28 cellular contexts compared by ENCODE assay signal in the genomic region with DNA sequence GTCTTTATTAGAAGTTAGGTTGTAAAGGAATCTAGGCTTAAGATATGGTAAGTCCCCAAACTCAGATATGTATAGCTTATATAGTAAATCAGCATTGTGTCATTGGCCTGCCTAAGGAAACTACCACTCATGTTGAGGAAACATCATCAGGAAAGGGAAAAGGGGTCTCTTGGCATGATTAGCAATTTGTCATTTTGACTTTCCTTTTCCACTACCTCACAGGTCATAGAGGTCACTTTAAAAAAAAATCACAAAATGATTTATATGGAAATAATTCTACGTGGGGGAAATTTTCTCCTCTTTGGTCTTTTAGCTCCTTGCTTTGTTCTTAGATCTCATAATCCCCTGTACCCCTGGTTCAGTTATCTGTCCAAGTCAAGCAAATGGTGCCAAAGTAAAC.
DNase-seq lines count a peak whose midpoint lies in the region; ATAC-seq, FAIRE-seq and TF ChIP-seq lines count a peak whose summit lies in the region.
"Had no signal": no experiment of that assay in that cellular context is flagged by ENCODE, and none has a peak within 500 bp of the region (broad histone marks: within the 10 kb centered on the region; RNA-seq: fewer than 3 reads in every experiment).

No MANE protein-coding gene starts in this region.

- H3K27me3 ChIP-seq in liver (ENCODE audit: control insufficient read depth in 4 of 4, insufficient read depth in 4 of 4, low read length in 3 of 4), result no peaks in the 10 kb centered on the region
- H3K27me3 ChIP-seq in HepG2 (ENCODE audit: control insufficient read depth in 1 of 2, insufficient read depth in 2 of 2, low read length in 2 of 2), result no peaks in the 10 kb centered on the region
- H3K27me3 ChIP-seq in endothelial cell of umbilical vein (ENCODE audit: control insufficient read depth in 2 of 2, insufficient read depth in 2 of 2, low read length in 2 of 2), result no peaks in the 10 kb centered on the region
- H3K27me3 ChIP-seq: BE2C, BLaER1 had no signal

- intact Hi-C loops in HepG2 (cut with micrococcal nuclease; ENCODE audit: unreplicated experiment), result no loop called here
- intact Hi-C loops in endothelial cell of umbilical vein (cut with micrococcal nuclease), result no loop called here

- no peak overlapping the region for H3K27ac Mint-ChIP-seq in activated CD8-positive, alpha-beta memory T cell treated with anti-CD3 and anti-CD28 coated beads, Interleukin-2, amount 10 ng/mL, durations not matched to agents 7 days and 5 days
- H3K27ac Mint-ChIP-seq: CD14-positive monocyte; CD4-positive, alpha-beta memory T cell; CD4-positive, CD25-positive, alpha-beta regulatory T cell; CD8-positive, alpha-beta memory T cell had no signal

- no peak overlapping the region for H3K4me3 Mint-ChIP-seq in activated CD8-positive, alpha-beta memory T cell treated with anti-CD3 and anti-CD28 coated beads, Interleukin-2, amount 10 ng/mL, durations not matched to agents 7 days and 5 days
- H3K4me3 Mint-ChIP-seq: CD14-positive monocyte; CD4-positive, alpha-beta memory T cell; CD4-positive, CD25-positive, alpha-beta regulatory T cell; CD8-positive, alpha-beta memory T cell had no signal

- no peaks in the 10 kb centered on the region for H3K79me2 ChIP-seq in HepG2 (ENCODE audit: insufficient read depth, low read length)
- no peaks in the 10 kb centered on the region for H3K79me2 ChIP-seq in endothelial cell of umbilical vein (ENCODE audit: control insufficient read depth, insufficient read depth, low read length)

- TF ChIP-seq RAD21 in liver (IDR thresholded peaks at IDR 0.05) (no peak), HepG2 (CRISPR knock-in tag; IDR thresholded peaks at IDR 0.05) (no peak)

- H3K36me3 ChIP-seq in liver (ENCODE audit: control insufficient read depth in 4 of 4, insufficient read depth in 3 of 4, low read depth in 1 of 4, low read length in 3 of 4), result peaks cover 0 to 4% (median 0%) of the 10 kb centered on the region in 4 donors
- no peaks in the 10 kb centered on the region; a peak in 1 of 5 replicates for H3K36me3 ChIP-seq in HepG2 (replicated peaks in 1 of 2; ENCODE audit: control insufficient read depth in 1 of 2, insufficient read depth in 2 of 2, low read length in 2 of 2)
- no peaks in the 10 kb centered on the region for H3K36me3 ChIP-seq in endothelial cell of umbilical vein (ENCODE audit: control insufficient read depth in 2 of 2, extremely low read depth in 1 of 2, insufficient read depth in 2 of 2, low read length in 2 of 2)
- H3K36me3 ChIP-seq: BE2C had no signal

- WGBS in liver, result 88% methylated on average over 1 of the region's 1 CpG
- WGBS in HepG2 (ENCODE audit: low lambda C conversion rate), result 95% methylated on average over 1 of the region's 1 CpG

- H3K27ac ChIP-seq in liver (ENCODE audit: low read depth in 1 of 2, low read length in 2 of 2), result no peak overlapping the region
- no peak overlapping the region for H3K27ac ChIP-seq in HepG2 (ENCODE audit: extremely low read length, insufficient read depth, low read length)
- H3K27ac ChIP-seq in endothelial cell of umbilical vein (ENCODE audit: insufficient read depth, low read depth, low read length), result peak overlapping the region; percentile 77
- H3K27ac ChIP-seq: 22Rv1, A549, BLaER1 had no signal

- H3K4me2 ChIP-seq in HepG2 (ENCODE audit: low read depth, low read length) (no peak overlapping the region), endothelial cell of umbilical vein (ENCODE audit: insufficient read depth, low read length) (peak overlapping the region; percentile 7)
- H3K4me2 ChIP-seq: A549, BLaER1 had no signal

- no peaks in the 10 kb centered on the region for H3K9me3 ChIP-seq in liver (ENCODE audit: control insufficient read depth in 4 of 4, low read length in 3 of 4)
- H3K9me3 ChIP-seq in HepG2 (ENCODE audit: low read length), result no peaks in the 10 kb centered on the region
- no peaks in the 10 kb centered on the region for H3K9me3 ChIP-seq in endothelial cell of umbilical vein (replicated peaks; ENCODE audit: control insufficient read depth, insufficient read depth, low read length)
- H3K9me3 ChIP-seq: A549, BE2C had no signal

- dilution Hi-C loops in endothelial cell of umbilical vein (cut with MboI; ENCODE audit: extremely low pct_ligation_motif_present, low sequenced_read_pairs), result no loop called here

- TF ChIP-seq EP300 in HepG2 (IDR thresholded peaks at IDR 0.05; ENCODE audit: low read depth in 2 of 2, low read length in 2 of 2) (no peak), HepG2 (CRISPR knock-in tag; IDR thresholded peaks at IDR 0.05; ENCODE audit: borderline replicate concordance) (no peak)

- CTCF ChIA-PET in HepG2 (lab: Yijun Ruan, JAX; ENCODE audit: low intra/inter-chr PET ratio, low total read pairs), result no interaction called here
- CTCF ChIA-PET in endothelial cell of umbilical vein (lab: Charles Lee), result interaction anchor here (1.0 to 1.5 kb wide), 8 partner anchors 9 to 997 kb away, joined by 3 to 5 read pairs (median 3); no protein-coding TSS in a partner anchor
- CTCF ChIA-PET in activated CD8-positive, alpha-beta memory T cell treated with anti-CD3 and anti-CD28 coated beads, Interleukin-2, amount 10 ng/mL, durations not matched to agents 7 days and 5 days (lab: Charles Lee), result interaction anchor here (1.4 kb wide), 1 partner anchor 19 kb away, joined by 3 read pairs; no protein-coding TSS in a partner anchor

- BruUV-seq in HepG2 (replicated peaks; lab: Mats Ljungman, UMichigan), result no TSS peak
- BruUV-seq in endothelial cell of umbilical vein (replicated peaks; lab: Mats Ljungman, UMichigan), result no TSS peak

- H3K4me3 ChIP-seq in liver (ENCODE audit: low read depth in 1 of 3, low read length in 3 of 3) (no peak overlapping the region), HepG2 (replicated peaks in 1 of 3; ENCODE audit: insufficient read depth in 1 of 3, low read depth in 2 of 3, low read length in 3 of 3) (no peak overlapping the region), endothelial cell of umbilical vein (replicated peaks in 1 of 3; ENCODE audit: insufficient read depth in 1 of 3, low read depth in 1 of 3, low read length in 3 of 3) (no peak overlapping the region)
- H3K4me3 ChIP-seq: A549, BLaER1, GM12878 had no signal

- no peaks in the 10 kb centered on the region for H3K9me1 ChIP-seq in endothelial cell of umbilical vein (replicated peaks; ENCODE audit: control insufficient read depth, extremely low read depth, insufficient read depth, low read length)

- H3K4me1 Mint-ChIP-seq in activated CD8-positive, alpha-beta memory T cell treated with anti-CD3 and anti-CD28 coated beads, Interleukin-2, amount 10 ng/mL, durations not matched to agents 7 days and 5 days, result peaks cover 2% of the 10 kb centered on the region
- H3K4me1 Mint-ChIP-seq: CD14-positive monocyte; CD4-positive, alpha-beta memory T cell; CD8-positive, alpha-beta memory T cell had no signal

- POLR2A ChIA-PET in HepG2 (lab: Yijun Ruan, JAX) (no interaction called here), endothelial cell of umbilical vein (lab: Charles Lee) (no interaction called here)

- DNase-seq in HepG2 (ENCODE audit: low spot score) (no peak), endothelial cell of umbilical vein (ENCODE audit: low read depth, low spot score) (peak; percentile 93), lung microvascular endothelial cell (ENCODE audit: low read depth in 2 of 2) (peak; percentile 84 to 93), ACHN (no peak), HCEC 1CT (no peak)
- no peak for DNase-seq in activated CD8-positive, alpha-beta memory T cell treated with anti-CD3 and anti-CD28 coated beads, Interleukin-2, amount 10 ng/mL, durations not matched to agents 7 days and 5 days
- DNase-seq: BE2C; C1 segment of cervical spinal cord; CD4-positive, alpha-beta memory T cell; CD4-positive, CD25-positive, alpha-beta regulatory T cell; CD8-positive, alpha-beta memory T cell; COR-L47; DMS 273 treated with DMSO at 0.1 percent for 48 hours; DMS153; DMS53; DMS79; DND-41; EL; GDM1 had no signal

- no peak overlapping the region for H2AFZ ChIP-seq in HepG2 (ENCODE audit: low read length)
- H2AFZ ChIP-seq in endothelial cell of umbilical vein (ENCODE audit: low read depth, low read length), result no peak overlapping the region

- peaks cover 32% of the 10 kb centered on the region for H3K36me3 Mint-ChIP-seq in activated CD8-positive, alpha-beta memory T cell treated with anti-CD3 and anti-CD28 coated beads, Interleukin-2, amount 10 ng/mL, durations not matched to agents 7 days and 5 days

- H3K4me1 ChIP-seq in liver (ENCODE audit: control insufficient read depth in 4 of 4, insufficient read depth in 4 of 4, low read length in 3 of 4) (peaks cover 0 to 7% (median 2%) of the 10 kb centered on the region in 4 donors), HepG2 (ENCODE audit: insufficient read depth, low read length) (no peaks in the 10 kb centered on the region), endothelial cell of umbilical vein (ENCODE audit: control insufficient read depth, extremely low read depth, insufficient read depth, low read length) (peaks cover 17% of the 10 kb centered on the region)
- H3K4me1 ChIP-seq: A549, BE2C, BLaER1 had no signal

- no peaks in the 10 kb centered on the region for H3K9me3 Mint-ChIP-seq in activated CD8-positive, alpha-beta memory T cell treated with anti-CD3 and anti-CD28 coated beads, Interleukin-2, amount 10 ng/mL, durations not matched to agents 7 days and 5 days (ENCODE audit: low read depth)

- FAIRE-seq in HepG2 (lab: Jason Lieb, UNC) (no peak), endothelial cell of umbilical vein (lab: Jason Lieb, UNC) (peak; percentile 64)
- FAIRE-seq: A549, GM12878, GM12892, GM18507, GM19239 had no signal

- no peaks in the 10 kb centered on the region for H3K27me3 Mint-ChIP-seq in activated CD8-positive, alpha-beta memory T cell treated with anti-CD3 and anti-CD28 coated beads, Interleukin-2, amount 10 ng/mL, durations not matched to agents 7 days and 5 days
- H3K27me3 Mint-ChIP-seq: CD4-positive, alpha-beta memory T cell; CD4-positive, CD25-positive, alpha-beta regulatory T cell; CD8-positive, alpha-beta memory T cell had no signal

- in situ Hi-C loops in HepG2 (cut with HindIII; ENCODE audit: extremely low pct_ligation_motif_present, low pct_unique_long_range_greater_than_20kb), result no loop called here
- in situ Hi-C loops in ACHN (cut with HindIII; ENCODE audit: low pct_ligation_motif_present, low pct_unique_long_range_greater_than_20kb, low sequenced_read_pairs), result no loop called here

- H3K9ac ChIP-seq in liver (ENCODE audit: low read depth in 1 of 2, low read length in 2 of 2) (no peak overlapping the region), HepG2 (ENCODE audit: insufficient read depth, low read depth, low read length) (no peak overlapping the region), endothelial cell of umbilical vein (replicated peaks; ENCODE audit: extremely low read depth, insufficient read depth, low read length) (no peak overlapping the region)
- H3K9ac ChIP-seq: BLaER1 had no signal

- no peak for TF ChIP-seq CTCF in liver (IDR thresholded peaks at IDR 0.05; ENCODE audit: low read depth, low read length, missing input control)
- no peak for TF ChIP-seq CTCF in HepG2 (CRISPR knock-in tag; IDR thresholded peaks at IDR 0.05)
- TF ChIP-seq CTCF in endothelial cell of umbilical vein (IDR thresholded peaks at IDR 0.05; ENCODE audit: extremely low read depth in 1 of 2, insufficient read depth in 1 of 2, low read depth in 1 of 2, low read length in 2 of 2), result no peak

- H4K20me1 ChIP-seq in HepG2 (ENCODE audit: insufficient read depth, low read length) (no peaks in the 10 kb centered on the region), endothelial cell of umbilical vein (replicated peaks; ENCODE audit: control insufficient read depth, extremely low read depth, insufficient read depth, low read length) (no peaks in the 10 kb centered on the region)
- H4K20me1 ChIP-seq: BLaER1 had no signal

- ATAC-seq in HepG2, result no peak
- ATAC-seq in activated CD8-positive, alpha-beta memory T cell treated with anti-CD3 and anti-CD28 coated beads, Interleukin-2, amount 10 ng/mL, durations not matched to agents 7 days and 5 days, result no peak
- ATAC-seq: A549, GM12878 had no signal

- no peak for TF ChIP-seq POLR2A in HepG2 (IDR thresholded peaks at IDR 0.05; ENCODE audit: insufficient read depth in 1 of 2, low read depth in 2 of 2, low read length in 2 of 2)
- no peak for TF ChIP-seq POLR2A in endothelial cell of umbilical vein (IDR thresholded peaks at IDR 0.05; ENCODE audit: low read depth, low read length)

Comparison
In these comparisons a context has a peak if more than half of its experiments do, and no peak if none do; other contexts are left out.
1. DNase-seq: peak in endothelial cell of umbilical vein (single experiment) and lung microvascular endothelial cell (2 of 2); none in HepG2 (single experiment), ACHN (single experiment), activated CD8-positive, alpha-beta memory T cell treated with anti-CD3 and anti-CD28 coated beads, Interleukin-2, amount 10 ng/mL, durations not matched to agents 7 days and 5 days (single experiment) and HCEC 1CT (single experiment).